Comparison of ENCODE assay signal across 16 cellular contexts in the genomic region with DNA sequence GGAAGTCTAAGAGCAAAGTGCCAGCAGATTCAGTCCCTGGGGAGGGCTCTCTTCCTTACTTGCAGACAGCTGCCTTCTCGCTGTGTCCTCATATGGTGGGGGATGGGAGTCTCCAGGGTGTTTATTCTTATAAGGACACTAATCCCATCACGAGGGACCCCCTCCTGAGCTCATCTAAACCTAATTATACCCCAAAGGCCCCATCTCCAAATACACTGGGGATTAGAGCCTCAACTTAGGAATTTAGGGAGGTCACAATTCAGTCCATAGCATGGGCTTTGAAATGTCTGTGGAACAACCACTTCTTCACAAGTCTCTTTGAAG. TPM values are rescaled to one million over a fixed set of nuclear protein-coding genes. Genes with fewer than 3 reads are reported as not detected.
DNase-seq lines count a peak whose midpoint lies in the region; ATAC-seq and TF ChIP-seq lines count a peak whose summit lies in the region.
"Had no signal": no experiment of that assay in that cellular context is flagged by ENCODE, and none has a peak within 500 bp of the region (broad histone marks: within the 10 kb centered on the region; RNA-seq: fewer than 3 reads in every experiment).

No MANE protein-coding gene starts in this region.

- H3K4me1 ChIP-seq in NT2/D1 (ENCODE audit: insufficient read depth, insufficient read length): peaks cover 23% of the 10 kb centered on the region
- H3K4me1 ChIP-seq: A549 had no signal

- no peak overlapping the region for H3K4me3 Mint-ChIP-seq in T-cell
- H3K4me3 Mint-ChIP-seq: CD8-positive, alpha-beta T cell had no signal

- POLR2A ChIA-PET in T-cell (lab: Charles Lee): no interaction called here

- H3K27me3 Mint-ChIP-seq in T-cell: peaks cover 27% of the 10 kb centered on the region in 2 donors

- ATAC-seq in T-cell (replicated peaks in 1 of 4): no peak
- ATAC-seq: A549; CD8-positive, alpha-beta T cell; HepG2 had no signal

- peak; percentile 3 for DNase-seq in NCI-H146 (lab: John Stamatoyannopoulos, UW)
- DNase-seq in NCI-H146 treated with DMSO at 0.1 percent for 48 hours (lab: John Stamatoyannopoulos, UW; ENCODE audit: unreplicated experiment): no peak
- peak; percentile 12 for DNase-seq in LHCN-M2 (ENCODE audit: low read depth)
- DNase-seq in NT2/D1 (ENCODE audit: low read depth, low spot score): peak; percentile 63
- DNase-seq in myocyte (ENCODE audit: low read depth): peak; percentile 13
- no peak for DNase-seq in NCI-H2107 treated with DMSO at 0.1 percent for 48 hours (lab: John Stamatoyannopoulos, UW; ENCODE audit: unreplicated experiment)
- no peak for DNase-seq in T-cell
- DNase-seq in GM13977 (ENCODE audit: low spot score): no peak
- DNase-seq: Calu3; CD8-positive, alpha-beta T cell; DMS79 treated with DMSO at 0.1 percent for 48 hours; GF-D8 had no signal

- TF ChIP-seq CTCF in GM13977 (IDR thresholded peaks at IDR 0.05; ENCODE audit: extremely low read depth, insufficient read depth, missing control alignments): no peak

- H3K9me3 Mint-ChIP-seq in T-cell: no peaks in the 10 kb centered on the region
- H3K9me3 Mint-ChIP-seq: CD8-positive, alpha-beta T cell had no signal

- no peak overlapping the region for H3K9ac ChIP-seq in NT2/D1 (ENCODE audit: insufficient read length, low read depth)
- H3K9ac ChIP-seq: BLaER1 treated with 17β-estradiol and CSF1 and Interleukin-3, amounts not matched to agents 10 nM and 100 nM had no signal

- peaks cover 22% of the 10 kb centered on the region for H3K27me3 ChIP-seq in NT2/D1 (ENCODE audit: insufficient read depth, insufficient read length)
- H3K27me3 ChIP-seq: BLaER1 treated with 17β-estradiol and CSF1 and Interleukin-3, amounts not matched to agents 10 nM and 100 nM had no signal

- in situ Hi-C loops in GM13977 (cut with MboI; ENCODE audit: low pct_unique_long_range_greater_than_20kb, low sequenced_read_pairs, unreplicated experiment): no loop called here

- no peaks in the 10 kb centered on the region for H3K9me3 ChIP-seq in NT2/D1 (ENCODE audit: insufficient read depth, low read length)
- H3K9me3 ChIP-seq: A549; BLaER1 treated with 17β-estradiol and CSF1 and Interleukin-3, amounts not matched to agents 10 nM and 100 nM had no signal

- H3K27ac Mint-ChIP-seq in T-cell: no peak overlapping the region
- H3K27ac Mint-ChIP-seq: CD8-positive, alpha-beta T cell; H9 had no signal

- H3K36me3 Mint-ChIP-seq in T-cell: no peaks in the 10 kb centered on the region
- H3K36me3 Mint-ChIP-seq: CD8-positive, alpha-beta T cell had no signal

- CTCF ChIA-PET in T-cell (lab: Charles Lee): no interaction called here

- H3K4me3 ChIP-seq in NT2/D1 (ENCODE audit: insufficient read length, low read depth): no peak overlapping the region
- H3K4me3 ChIP-seq: A549; BLaER1 treated with 17β-estradiol and CSF1 and Interleukin-3, amounts not matched to agents 10 nM and 100 nM had no signal

- H3K4me1 Mint-ChIP-seq in T-cell: no peaks in the 10 kb centered on the region

- H3K36me3 ChIP-seq in NT2/D1 (ENCODE audit: insufficient read depth, insufficient read length, low read length): no peaks in the 10 kb centered on the region
- H3K36me3 ChIP-seq: BLaER1 treated with 17β-estradiol and CSF1 and Interleukin-3, amounts not matched to agents 10 nM and 100 nM had no signal

RNA-seq across cellular contexts. Expression of a gene that starts 34.7 kb away (rescaled TPM):
- 3.3 and 4.7 TPM in 2 replicates for total RNA-seq in LHCN-M2 (2014; rRNA removed)
- 4.4 TPM for polyA plus RNA-seq in LHCN-M2 (2012)
- total RNA-seq in myocyte: 6.5 and 7.3 TPM in 2 replicates
- polyA plus RNA-seq in myocyte (2012): 9.3 TPM
- total RNA-seq in T-cell: 100 to 1,000 TPM in 2 of 5 donors, 10 to 100 TPM in 3; 49.5 to 131 (median 53.5) TPM

Comparison
In these comparisons a context has a peak if more than half of its experiments do, and no peak if none do; other contexts are left out.
1. DNase-seq: peak in NCI-H146 (single experiment), LHCN-M2 (single experiment), NT2/D1 (single experiment) and myocyte (single experiment); none in NCI-H146 treated with DMSO at 0.1 percent for 48 hours (single experiment), NCI-H2107 treated with DMSO at 0.1 percent for 48 hours (single experiment), T-cell (0 of 34) and GM13977 (single experiment).